In the genomic region with DNA sequence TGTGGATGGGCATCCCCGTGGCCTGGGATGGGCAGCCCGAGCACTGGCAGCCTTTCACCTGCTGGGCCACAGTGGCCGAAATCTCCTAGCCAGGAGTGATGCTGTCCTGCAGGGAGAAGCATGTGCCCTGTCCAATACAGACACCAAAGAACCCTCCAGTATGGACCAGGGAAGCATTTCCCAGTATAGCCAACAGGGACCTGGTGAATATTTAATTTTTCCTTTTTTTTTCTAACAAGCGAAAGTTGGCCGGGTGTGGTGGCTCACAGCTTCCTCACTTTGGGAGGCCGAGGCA, we compare ENCODE assay signal across 15 cellular contexts. TPM values are rescaled to one million over a fixed set of nuclear protein-coding genes. Genes with fewer than 3 reads are reported as not detected.
A peak's percentile ranks its signal among the peaks of the same experiment; 100 is the strongest.
DNase-seq lines count a peak whose midpoint lies in the region; ATAC-seq, FAIRE-seq and TF ChIP-seq lines count a peak whose summit lies in the region.
"Had no signal": no experiment of that assay in that cellular context is flagged by ENCODE, and none has a peak within 500 bp of the region (broad histone marks: within the 10 kb centered on the region; RNA-seq: fewer than 3 reads in every experiment).

No MANE protein-coding gene starts in this region.

- no peak for FAIRE-seq in A549 (lab: Jason Lieb, UNC)

- no peaks in the 10 kb centered on the region for H3K9me3 ChIP-seq in A549
- H3K9me3 ChIP-seq in right lobe of liver, result no peaks in the 10 kb centered on the region

- H3K27ac Mint-ChIP-seq in activated CD8-positive, alpha-beta T cell treated with anti-CD3 and anti-CD28 coated beads, Interleukin-2, amount 10 ng/mL, durations not matched to agents 7 days and 5 days, result no peak overlapping the region
- H3K27ac Mint-ChIP-seq: activated CD4-positive, alpha-beta memory T cell treated with anti-CD3 and anti-CD28 coated beads for 36 hours; activated naive CD8-positive, alpha-beta T cell treated with anti-CD3 and anti-CD28 coated beads, Interleukin-2, amount 50 U/mL, for 24 hours; stimulated activated naive CD8-positive, alpha-beta T cell treated with anti-CD3 and anti-CD28 coated beads, Interleukin-15, Interleukin-2, amounts not matched to agents 100 ng/mL and 50 ng/mL, for 24 hours had no signal

- no peak for TF ChIP-seq EP300 in A549 (IDR thresholded peaks at IDR 0.05)

- no peak overlapping the region for H3K4me3 Mint-ChIP-seq in activated CD8-positive, alpha-beta T cell treated with anti-CD3 and anti-CD28 coated beads, Interleukin-2, amount 10 ng/mL, durations not matched to agents 7 days and 5 days
- H3K4me3 Mint-ChIP-seq in activated T-cell treated with anti-CD3 and anti-CD28 coated beads, Interleukin-2, amount 50 U/mL, for 4 hours, result no peak overlapping the region
- H3K4me3 Mint-ChIP-seq: activated CD4-positive, alpha-beta memory T cell treated with anti-CD3 and anti-CD28 coated beads for 36 hours; activated naive CD8-positive, alpha-beta T cell treated with anti-CD3 and anti-CD28 coated beads, Interleukin-2, amount 50 U/mL, for 24 hours; naive thymus-derived CD8-positive, alpha-beta T cell; stimulated activated naive CD8-positive, alpha-beta T cell treated with anti-CD3 and anti-CD28 coated beads, Interleukin-15, Interleukin-2, amounts not matched to agents 100 ng/mL and 50 ng/mL, for 24 hours had no signal

- CTCF ChIA-PET in A549 (lab: Yijun Ruan, JAX), result interaction anchor here (0.9 to 38.8 kb wide), 11 partner anchors 9 to 62 kb away, joined by 3 to 800 read pairs (median 29); a partner anchor contains a TSS
- CTCF ChIA-PET in activated CD8-positive, alpha-beta T cell treated with anti-CD3 and anti-CD28 coated beads, Interleukin-2, amount 10 ng/mL, durations not matched to agents 7 days and 5 days (lab: Charles Lee), result interaction anchor here (1.5 to 25.1 kb wide), 6 partner anchors 9 to 57 kb away, joined by 4 to 432 read pairs (median 6); a partner anchor contains a TSS

- no peaks in the 10 kb centered on the region for H3K9me3 Mint-ChIP-seq in activated CD8-positive, alpha-beta T cell treated with anti-CD3 and anti-CD28 coated beads, Interleukin-2, amount 10 ng/mL, durations not matched to agents 7 days and 5 days (ENCODE audit: insufficient read depth)
- H3K9me3 Mint-ChIP-seq in activated T-cell treated with anti-CD3 and anti-CD28 coated beads, Interleukin-2, amount 50 U/mL, for 4 hours, result no peaks in the 10 kb centered on the region
- H3K9me3 Mint-ChIP-seq: activated CD4-positive, alpha-beta memory T cell treated with anti-CD3 and anti-CD28 coated beads for 36 hours; activated naive CD8-positive, alpha-beta T cell treated with anti-CD3 and anti-CD28 coated beads, Interleukin-2, amount 50 U/mL, for 24 hours; naive thymus-derived CD8-positive, alpha-beta T cell; stimulated activated naive CD8-positive, alpha-beta T cell treated with anti-CD3 and anti-CD28 coated beads, Interleukin-15, Interleukin-2, amounts not matched to agents 100 ng/mL and 50 ng/mL, for 24 hours had no signal

- TF ChIP-seq CTCF in A549 (IDR thresholded peaks at IDR 0.05), result no peak
- no peak for TF ChIP-seq CTCF in right lobe of liver (IDR thresholded peaks at IDR 0.05)

- WGBS in A549 (ENCODE audit: missing lambda C conversion rate), result 54% methylated on average over 4 of the region's 6 CpGs
- 49% methylated on average over 5 of the region's 6 CpGs for WGBS in right lobe of liver (ENCODE audit: insufficient coverage, low coverage, low lambda C conversion rate, missing lambda C conversion rate)

- H3K4me1 Mint-ChIP-seq in activated CD8-positive, alpha-beta T cell treated with anti-CD3 and anti-CD28 coated beads, Interleukin-2, amount 10 ng/mL, durations not matched to agents 7 days and 5 days (ENCODE audit: low read depth), result peaks cover 12% of the 10 kb centered on the region
- H3K4me1 Mint-ChIP-seq in activated T-cell treated with anti-CD3 and anti-CD28 coated beads, Interleukin-2, amount 50 U/mL, for 4 hours (ENCODE audit: low read depth), result peaks cover 3% of the 10 kb centered on the region

- H3K4me2 ChIP-seq in A549, result no peak overlapping the region

- ATAC-seq in A549, result peak; percentile 66 to 78
- peak; percentile 30 for ATAC-seq in GM21723 (IDR thresholded peaks at IDR 0.05; ENCODE audit: unreplicated experiment)
- ATAC-seq in activated CD8-positive, alpha-beta T cell treated with anti-CD3 and anti-CD28 coated beads, Interleukin-2, amount 10 ng/mL, durations not matched to agents 7 days and 5 days, result peak; percentile 38
- peak; percentile 7 to 27 (median 20) for ATAC-seq in right lobe of liver
- ATAC-seq in GM19463 (IDR thresholded peaks at IDR 0.05; ENCODE audit: unreplicated experiment), result no peak
- no peak for ATAC-seq in activated T-cell treated with anti-CD3 and anti-CD28 coated beads, Interleukin-2, amount 50 U/mL, for 4 hours
- ATAC-seq: activated naive CD8-positive, alpha-beta T cell treated with anti-CD3 and anti-CD28 coated beads, Interleukin-2, amount 50 U/mL, for 24 hours had no signal

- H3K36me3 ChIP-seq in right lobe of liver, result peaks cover 0 to 12% (median 0%) of the 10 kb centered on the region in 4 donors

- TF ChIP-seq POLR2A in A549 (IDR thresholded peaks at IDR 0.05; ENCODE audit: low read length), result no peak
- no peak for TF ChIP-seq POLR2A in right lobe of liver (IDR thresholded peaks at IDR 0.05)

- H3K36me3 Mint-ChIP-seq in activated CD8-positive, alpha-beta T cell treated with anti-CD3 and anti-CD28 coated beads, Interleukin-2, amount 10 ng/mL, durations not matched to agents 7 days and 5 days (ENCODE audit: low read depth), result peaks cover 46% of the 10 kb centered on the region
- H3K36me3 Mint-ChIP-seq in activated T-cell treated with anti-CD3 and anti-CD28 coated beads, Interleukin-2, amount 50 U/mL, for 4 hours (ENCODE audit: insufficient read depth), result peaks cover 20% of the 10 kb centered on the region

- H3K27me3 ChIP-seq in right lobe of liver, result no peaks in the 10 kb centered on the region

- peak in 1 of 2 experiments; percentile 12; a peak in 1 of 5 replicates for TF ChIP-seq RAD21 in A549 (conservative IDR thresholded peaks at IDR 0.05 in 1 of 2, IDR thresholded peaks at IDR 0.05 in 1 of 2)

- H3K4me3 ChIP-seq in A549 (no peak overlapping the region), right lobe of liver (no peak overlapping the region)

- intact Hi-C loops in right lobe of liver (cut with DNase I), result no loop called here

- POLR2A ChIA-PET in A549 (lab: Yijun Ruan, JAX), result no interaction called here
- POLR2A ChIA-PET in activated CD8-positive, alpha-beta T cell treated with anti-CD3 and anti-CD28 coated beads, Interleukin-2, amount 10 ng/mL, durations not matched to agents 7 days and 5 days (lab: Charles Lee), result interaction anchor here (1.2 kb wide), 1 partner anchor 25 kb away, joined by 4 read pairs; no protein-coding TSS in a partner anchor

- DNase-seq in A549 (ENCODE audit: low read depth in 1 of 2, low spot score in 1 of 2) (no peak), right lobe of liver (no peak), amygdala (lab: John Stamatoyannopoulos, UW) (no peak)
- DNase-seq in activated CD8-positive, alpha-beta T cell treated with anti-CD3 and anti-CD28 coated beads, Interleukin-2, amount 10 ng/mL, durations not matched to agents 7 days and 5 days, result no peak
- no peak for DNase-seq in activated CD4-positive, alpha-beta T cell treated with anti-CD3 and anti-CD28 coated beads for 48 hours
- DNase-seq in activated T-cell treated with anti-CD3 and anti-CD28 coated beads, Interleukin-2, amount 50 U/mL, for 4 hours, result no peak
- DNase-seq: MV-4-11, NCI-H748 treated with DMSO at 0.1 percent for 48 hours had no signal

- H3K4me1 ChIP-seq in A549, result peaks cover 3% of the 10 kb centered on the region; the same call in 2 of the 3 replicates
- no peaks in the 10 kb centered on the region for H3K4me1 ChIP-seq in right lobe of liver

- no peaks in the 10 kb centered on the region for H3K27me3 Mint-ChIP-seq in activated CD8-positive, alpha-beta T cell treated with anti-CD3 and anti-CD28 coated beads, Interleukin-2, amount 10 ng/mL, durations not matched to agents 7 days and 5 days (ENCODE audit: low read depth)
- H3K27me3 Mint-ChIP-seq in activated T-cell treated with anti-CD3 and anti-CD28 coated beads, Interleukin-2, amount 50 U/mL, for 4 hours (ENCODE audit: low read depth), result no peaks in the 10 kb centered on the region
- H3K27me3 Mint-ChIP-seq: activated CD4-positive, alpha-beta memory T cell treated with anti-CD3 and anti-CD28 coated beads for 36 hours; activated naive CD8-positive, alpha-beta T cell treated with anti-CD3 and anti-CD28 coated beads, Interleukin-2, amount 50 U/mL, for 24 hours; naive thymus-derived CD8-positive, alpha-beta T cell; stimulated activated naive CD8-positive, alpha-beta T cell treated with anti-CD3 and anti-CD28 coated beads, Interleukin-15, Interleukin-2, amounts not matched to agents 100 ng/mL and 50 ng/mL, for 24 hours had no signal

- H3K27ac ChIP-seq in A549 (no peak overlapping the region), right lobe of liver (no peak overlapping the region)

RNA-seq across cellular contexts. Expression of a gene that starts 11.0 kb away (rescaled TPM):
- polyA plus RNA-seq in A549 (2011; rRNA removed), result 55.4 and 83.3 TPM in 2 replicates
- 79.8 and 101 TPM in 2 replicates for polyA plus RNA-seq in A549 (2012; cell fraction: cytosol; rRNA removed)
- polyA plus RNA-seq in A549 (2012; cell fraction: nucleus; rRNA removed), result 150 and 163 TPM in 2 replicates
- polyA plus RNA-seq in A549 (2017; fragmentation: RNase III; extraction: RNeasy Plus Mini Kit Qiagen cat#74134 plus additional on column Dnase treatment), result 65.1 to 66.9 TPM (median 65.4 TPM) in 3 replicates
- 127 and 130 TPM in 2 replicates for polyA minus RNA-seq in A549 (2011; rRNA and poly(A)+ RNA removed)
- total RNA-seq in activated CD8-positive, alpha-beta T cell treated with anti-CD3 and anti-CD28 coated beads, Interleukin-2, amount 10 ng/mL, durations not matched to agents 7 days and 5 days, result 10 to 100 TPM; 75.3 to 80.8 TPM
- total RNA-seq in right lobe of liver, result 1 to 10 TPM; 3.0 to 9.8 (median 5.5) TPM
- 100 to 1,000 TPM in 2 of 3 donors, 10 to 100 TPM in 1; 88.4 to 110 (median 109) TPM for total RNA-seq in activated T-cell treated with anti-CD3 and anti-CD28 coated beads, Interleukin-2, amount 50 U/mL, for 4 hours

RNA-seq across cellular contexts. Expression of a gene that starts 37.3 kb away (rescaled TPM):
- polyA plus RNA-seq in A549 (2011; rRNA removed), result 0.17 and 0.18 TPM in 2 replicates
- 0.49 and 0.66 TPM in 2 replicates for polyA plus RNA-seq in A549 (2012; cell fraction: cytosol; rRNA removed)
- polyA plus RNA-seq in A549 (2012; cell fraction: nucleus; rRNA removed), result 2.3 and 3.0 TPM in 2 replicates
- polyA plus RNA-seq in A549 (2017; fragmentation: RNase III; extraction: RNeasy Plus Mini Kit Qiagen cat#74134 plus additional on column Dnase treatment), result 0.15 to 0.20 TPM (median 0.16 TPM) in 3 replicates
- polyA minus RNA-seq in A549 (2011; rRNA and poly(A)+ RNA removed), result 0.21 TPM in 1 of 2 replicates, not detected in the other
- under 1 TPM in 1 of 2 experiments, not detected in 1; 0.16 TPM for total RNA-seq in activated CD8-positive, alpha-beta T cell treated with anti-CD3 and anti-CD28 coated beads, Interleukin-2, amount 10 ng/mL, durations not matched to agents 7 days and 5 days
- total RNA-seq in right lobe of liver, result under 1 TPM in 4 of 6 experiments, not detected in 2; 0.11 to 0.32 (median 0.18) TPM
- total RNA-seq in activated T-cell treated with anti-CD3 and anti-CD28 coated beads, Interleukin-2, amount 50 U/mL, for 4 hours, result under 1 TPM; 0.42 to 0.66 (median 0.49) TPM
- total RNA-seq: lung microvascular endothelial cell had no signal

RNA-seq across cellular contexts. Expression of a gene that starts 55.1 kb away (rescaled TPM):
- 51.9 and 77.3 TPM in 2 replicates for polyA plus RNA-seq in A549 (2011; rRNA removed)
- polyA plus RNA-seq in A549 (2012; cell fraction: cytosol; rRNA removed), result 28.9 and 37.8 TPM in 2 replicates
- 42.8 and 62.2 TPM in 2 replicates for polyA plus RNA-seq in A549 (2012; cell fraction: nucleus; rRNA removed)
- 74.4 to 82.1 TPM (median 79.5 TPM) in 3 replicates for polyA plus RNA-seq in A549 (2017; fragmentation: RNase III; extraction: RNeasy Plus Mini Kit Qiagen cat#74134 plus additional on column Dnase treatment)
- 14.5 and 16.1 TPM in 2 replicates for polyA minus RNA-seq in A549 (2011; rRNA and poly(A)+ RNA removed)
- 10 to 100 TPM; 40.4 to 43.3 TPM for total RNA-seq in activated CD8-positive, alpha-beta T cell treated with anti-CD3 and anti-CD28 coated beads, Interleukin-2, amount 10 ng/mL, durations not matched to agents 7 days and 5 days
- 10 to 100 TPM in 5 of 6 experiments, 1 to 10 TPM in 1; 9.0 to 17.4 (median 11.1) TPM for total RNA-seq in right lobe of liver
- total RNA-seq in activated T-cell treated with anti-CD3 and anti-CD28 coated beads, Interleukin-2, amount 50 U/mL, for 4 hours, result 100 to 1,000 TPM; 113 to 121 (median 120) TPM

RNA-seq across cellular contexts. Expression of a gene that starts 56.9 kb away (rescaled TPM):
- 94.6 and 179 TPM in 2 replicates for polyA plus RNA-seq in A549 (2011; rRNA removed)
- polyA plus RNA-seq in A549 (2012; cell fraction: cytosol; rRNA removed), result 46.7 and 46.9 TPM in 2 replicates
- 16.5 and 23.0 TPM in 2 replicates for polyA plus RNA-seq in A549 (2012; cell fraction: nucleus; rRNA removed)
- 22.0 to 24.2 TPM (median 24.2 TPM) in 3 replicates for polyA plus RNA-seq in A549 (2017; fragmentation: RNase III; extraction: RNeasy Plus Mini Kit Qiagen cat#74134 plus additional on column Dnase treatment)
- 127 and 199 TPM in 2 replicates for polyA minus RNA-seq in A549 (2011; rRNA and poly(A)+ RNA removed)
- total RNA-seq in activated CD8-positive, alpha-beta T cell treated with anti-CD3 and anti-CD28 coated beads, Interleukin-2, amount 10 ng/mL, durations not matched to agents 7 days and 5 days, result 10 to 100 TPM; 24.1 to 26.2 TPM
- total RNA-seq in right lobe of liver, result 10 to 100 TPM in 1 of 6 experiments, 1 to 10 TPM in 5; 1.8 to 60.6 (median 3.6) TPM
- 10 to 100 TPM; 18.4 to 26.6 (median 23.7) TPM for total RNA-seq in activated T-cell treated with anti-CD3 and anti-CD28 coated beads, Interleukin-2, amount 50 U/mL, for 4 hours

Comparison
In these comparisons a context has a peak if more than half of its experiments do, and no peak if none do; other contexts are left out.
1. ATAC-seq: peak in A549 (2 of 2), GM21723 (single experiment), activated CD8-positive, alpha-beta T cell treated with anti-CD3 and anti-CD28 coated beads, Interleukin-2, amount 10 ng/mL, durations not matched to agents 7 days and 5 days (single experiment) and right lobe of liver (4 of 4); none in GM19463 (single experiment) and activated T-cell treated with anti-CD3 and anti-CD28 coated beads, Interleukin-2, amount 50 U/mL, for 4 hours (0 of 2).
2. RNA of a gene that starts 11.0 kb away (total RNA-seq): 88.4 to 110 TPM in activated T-cell treated with anti-CD3 and anti-CD28 coated beads, Interleukin-2, amount 50 U/mL, for 4 hours and 75.3 to 80.8 TPM in activated CD8-positive, alpha-beta T cell treated with anti-CD3 and anti-CD28 coated beads, Interleukin-2, amount 10 ng/mL, durations not matched to agents 7 days and 5 days; 3.0 to 9.8 TPM in right lobe of liver; every median in the first group is over 4 times any median in the second.